ENCODE assay signal across 13 cellular contexts in the genomic region with DNA sequence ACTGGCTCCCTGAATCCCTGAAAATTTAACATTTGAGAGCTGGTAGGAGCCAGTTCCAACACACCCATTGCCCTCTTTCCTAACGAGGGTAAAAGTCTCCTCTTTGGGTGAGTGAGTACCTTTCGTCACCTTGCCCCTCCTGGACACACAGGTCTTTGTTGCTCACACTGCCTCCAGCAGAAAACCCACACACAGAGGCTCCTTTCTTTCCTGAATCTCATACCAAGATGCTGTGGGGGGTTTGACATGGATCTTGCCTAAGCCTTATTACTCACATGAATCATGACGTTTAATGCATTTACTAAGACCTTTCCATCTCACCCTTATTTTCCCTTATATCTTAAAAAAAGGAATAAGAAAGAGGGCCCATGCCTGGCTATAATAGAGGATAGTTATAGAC. TPM values are rescaled to one million over a fixed set of nuclear protein-coding genes. Genes with fewer than 3 reads are reported as not detected.
DNase-seq lines count a peak whose midpoint lies in the region; TF ChIP-seq lines count a peak whose summit lies in the region.
"Had no signal": no experiment of that assay in that cellular context is flagged by ENCODE, and none has a peak within 500 bp of the region (broad histone marks: within the 10 kb centered on the region; RNA-seq: fewer than 3 reads in every experiment).

No MANE protein-coding gene starts in this region.

- H3K36me3 ChIP-seq in GM23248 (ENCODE audit: low read depth) (no peaks in the 10 kb centered on the region), brain microvascular endothelial cell (replicated peaks) (no peaks in the 10 kb centered on the region), Peyer's patch (no peaks in the 10 kb centered on the region)

- H3K4me2 ChIP-seq in GM23248 (ENCODE audit: unreplicated experiment), result peak overlapping the region; percentile 60

- H3K4me3 ChIP-seq in GM23248, result peak overlapping the region; percentile 47
- no peak overlapping the region for H3K4me3 ChIP-seq in brain microvascular endothelial cell (ENCODE audit: low read depth, low read length)
- H3K4me3 ChIP-seq in skeletal muscle cell (ENCODE audit: low read depth, low read length), result no peak overlapping the region
- H3K4me3 ChIP-seq in Peyer's patch, result no peak overlapping the region

- intact Hi-C loops in activated CD4-positive, alpha-beta T cell treated with anti-CD3 and anti-CD28 coated beads, Interleukin-2, amount 10 ng/mL, durations not matched to agents 24 days and 14 days (cut with micrococcal nuclease), result no loop called here

- H3K27ac Mint-ChIP-seq in glutamatergic neuron (ENCODE audit: unreplicated experiment), result no peak overlapping the region
- no peak overlapping the region for H3K27ac Mint-ChIP-seq in activated CD4-positive, alpha-beta T cell treated with anti-CD3 and anti-CD28 coated beads, Interleukin-2, amount 10 ng/mL, durations not matched to agents 24 days and 14 days
- H3K27ac Mint-ChIP-seq: activated B cell treated with CpG ODN at 0.5 μM for 24 hours; CD4-positive, alpha-beta T cell had no signal

- H2AFZ ChIP-seq in GM23248, result peak overlapping the region; percentile 46

- in situ Hi-C loops in GM23248 (cut with MboI), result no loop called here
- in situ Hi-C loops in brain microvascular endothelial cell (cut with HindIII; ENCODE audit: low pct_ligation_motif_present, low sequenced_read_pairs), result no loop called here

- H3K27me3 Mint-ChIP-seq in glutamatergic neuron (ENCODE audit: unreplicated experiment), result no peaks in the 10 kb centered on the region
- peaks cover 8% of the 10 kb centered on the region for H3K27me3 Mint-ChIP-seq in activated CD4-positive, alpha-beta T cell treated with anti-CD3 and anti-CD28 coated beads, Interleukin-2, amount 10 ng/mL, durations not matched to agents 24 days and 14 days

- 40 to 43% methylated on average over 3 of the region's 3 CpGs for WGBS in GM23248 (ENCODE audit: low coverage in 1 of 2, low lambda C conversion rate in 2 of 2, missing lambda C conversion rate in 2 of 2), 2 experiments

- H3K9me2 ChIP-seq in GM23248 (ENCODE audit: insufficient read depth), result no peaks in the 10 kb centered on the region

- no peaks in the 10 kb centered on the region for H3K9me3 Mint-ChIP-seq in glutamatergic neuron (ENCODE audit: unreplicated experiment)
- H3K9me3 Mint-ChIP-seq in activated CD4-positive, alpha-beta T cell treated with anti-CD3 and anti-CD28 coated beads, Interleukin-2, amount 10 ng/mL, durations not matched to agents 24 days and 14 days, result no peaks in the 10 kb centered on the region
- H3K9me3 Mint-ChIP-seq: activated B cell treated with CpG ODN at 0.5 μM for 24 hours; CD4-positive, alpha-beta T cell had no signal

- 0 out of 2 replicates have a peak, but pooled peaks cover 2% of the 10 kb centered on the region for H4K20me1 ChIP-seq in GM23248 (ENCODE audit: insufficient read depth)

- H3K4me1 Mint-ChIP-seq in glutamatergic neuron (ENCODE audit: low read depth, unreplicated experiment), result peaks cover 13% of the 10 kb centered on the region
- H3K4me1 Mint-ChIP-seq in activated CD4-positive, alpha-beta T cell treated with anti-CD3 and anti-CD28 coated beads, Interleukin-2, amount 10 ng/mL, durations not matched to agents 24 days and 14 days, result no peaks in the 10 kb centered on the region
- H3K4me1 Mint-ChIP-seq: activated B cell treated with CpG ODN at 0.5 μM for 24 hours had no signal

- H3K36me3 Mint-ChIP-seq in glutamatergic neuron (ENCODE audit: unreplicated experiment), result no peaks in the 10 kb centered on the region
- H3K36me3 Mint-ChIP-seq in activated CD4-positive, alpha-beta T cell treated with anti-CD3 and anti-CD28 coated beads, Interleukin-2, amount 10 ng/mL, durations not matched to agents 24 days and 14 days (ENCODE audit: low read depth), result no peaks in the 10 kb centered on the region

- no peak for TF ChIP-seq POLR2A in Peyer's patch (IDR thresholded peaks at IDR 0.05)

- H3K9me3 ChIP-seq in GM23248 (ENCODE audit: low read depth) (no peaks in the 10 kb centered on the region), Peyer's patch (no peaks in the 10 kb centered on the region)

- H3K4me1 ChIP-seq in GM23248 (ENCODE audit: insufficient read depth), result peaks cover 56% of the 10 kb centered on the region
- H3K4me1 ChIP-seq in Peyer's patch, result peaks cover 0 to 8% (median 0%) of the 10 kb centered on the region in 4 donors

- no peak for TF ChIP-seq CTCF in brain microvascular endothelial cell (IDR thresholded peaks at IDR 0.05; ENCODE audit: low read depth, low read length, missing control alignments)
- no peak for TF ChIP-seq CTCF in Peyer's patch (IDR thresholded peaks at IDR 0.05)
- no peak for TF ChIP-seq CTCF in glutamatergic neuron (IDR thresholded peaks at IDR 0.05; ENCODE audit: partially characterized antibody, unreplicated experiment)

- H3K27me3 ChIP-seq in GM23248 (replicated peaks; ENCODE audit: insufficient read depth), result no peaks in the 10 kb centered on the region
- H3K27me3 ChIP-seq in brain microvascular endothelial cell (replicated peaks), result no peaks in the 10 kb centered on the region
- H3K27me3 ChIP-seq in Peyer's patch, result no peaks in the 10 kb centered on the region

- no peak overlapping the region for H3K4me3 Mint-ChIP-seq in glutamatergic neuron (ENCODE audit: unreplicated experiment)
- no peak overlapping the region for H3K4me3 Mint-ChIP-seq in activated CD4-positive, alpha-beta T cell treated with anti-CD3 and anti-CD28 coated beads, Interleukin-2, amount 10 ng/mL, durations not matched to agents 24 days and 14 days
- H3K4me3 Mint-ChIP-seq: activated B cell treated with CpG ODN at 0.5 μM for 24 hours; CD4-positive, alpha-beta T cell had no signal

- DNase-seq in GM23248 (peak; percentile 79), brain microvascular endothelial cell (no peak), islet precursor cell (peak; percentile 76), skeletal muscle cell (ENCODE audit: low read depth) (peak; percentile 55), Peyer's patch (no peak), glutamatergic neuron (no peak), NCI-H774 (lab: John Stamatoyannopoulos, UW) (no peak)
- DNase-seq in activated CD4-positive, alpha-beta T cell treated with anti-CD3 and anti-CD28 coated beads, Interleukin-2, amount 10 ng/mL, durations not matched to agents 24 days and 14 days, result no peak
- DNase-seq: activated B cell treated with CpG ODN at 0.5 μM for 24 hours; CD4-positive, alpha-beta T cell; cortex of kidney; NCI-H2171; RPMI8226 had no signal

- H3K27ac ChIP-seq in GM23248 (peak overlapping the region; percentile 93), brain microvascular endothelial cell (peak overlapping the region; percentile 71), Peyer's patch (peak overlapping the region in 2 of 4 donors; percentile 14 to 81)

- peak overlapping the region; percentile 78 for H3K9ac ChIP-seq in GM23248

- peaks cover 97% of the 10 kb centered on the region for H3K79me2 ChIP-seq in GM23248 (ENCODE audit: insufficient read depth)

- peaks cover 55% of the 10 kb centered on the region for H3F3A ChIP-seq in GM23248 (ENCODE audit: insufficient read depth)

RNA-seq across cellular contexts. Expression of gene PARVA, which starts 53.0 kb away (rescaled TPM):
- total RNA-seq in GM23248 (2014; rRNA removed; shearing (Covaris generic)), result 84.0 and 87.9 TPM in 2 replicates
- polyA plus RNA-seq in GM23248 (2016; fragmentation: Nextera tagmentation; extraction: Ambion mirVana), result 121 and 127 TPM in 2 replicates
- total RNA-seq in Peyer's patch (10 to 100 TPM; 13.7 to 35.5 (median 26.2) TPM), glutamatergic neuron (ENCODE audit: unreplicated experiment) (15.0 TPM)
- not detected in 2 replicates for total RNA-seq in activated CD4-positive, alpha-beta T cell treated with anti-CD3 and anti-CD28 coated beads, Interleukin-2, amount 10 ng/mL, durations not matched to agents 24 days and 14 days
- total RNA-seq: activated B cell treated with CpG ODN at 0.5 μM for 24 hours had no signal

Comparison
In these comparisons a context has a peak if more than half of its experiments do, and no peak if none do; other contexts are left out.
1. DNase-seq: peak in GM23248 (single experiment), islet precursor cell (single experiment) and skeletal muscle cell (single experiment); none in brain microvascular endothelial cell (single experiment), Peyer's patch (0 of 3), glutamatergic neuron (single experiment), NCI-H774 (single experiment) and activated CD4-positive, alpha-beta T cell treated with anti-CD3 and anti-CD28 coated beads, Interleukin-2, amount 10 ng/mL, durations not matched to agents 24 days and 14 days (single experiment).
2. RNA of gene PARVA, which starts 53.0 kb away (total RNA-seq): 84.0 to 87.9 TPM in GM23248, 13.7 to 35.5 TPM in Peyer's patch and 15.0 TPM in glutamatergic neuron (single experiment); not detected in activated CD4-positive, alpha-beta T cell treated with anti-CD3 and anti-CD28 coated beads, Interleukin-2, amount 10 ng/mL, durations not matched to agents 24 days and 14 days; every median in the first group is over 10 times any median in the second.